Comparison of ENCODE assay signal across 20 cellular contexts in genomic region chr12:26697217-26697616, GRCh38.
"Had no signal": no experiment of that assay in that cellular context is flagged by ENCODE, and none has a peak within 500 bp of the region (broad histone marks: within the 10 kb centered on the region; RNA-seq: fewer than 3 reads in every experiment).

No MANE protein-coding gene starts in this region.

- H3K36me3 ChIP-seq: ovary, thoracic aorta had no signal

- H3K27ac ChIP-seq: heart right ventricle, lower lobe of right lung, ovary, spleen, thoracic aorta, upper lobe of right lung had no signal

- DNase-seq: activated CD4-positive, alpha-beta T cell treated with anti-CD3 and anti-CD28 coated beads for 1 hour; activated CD4-positive, alpha-beta T cell treated with anti-CD3 and anti-CD28 coated beads, Interleukin-2, amount 50 U/mL, for 4 hours; activated gamma-delta T cell; amygdala; heart right ventricle; left colon; lower lobe of right lung; midbrain; ovary; spleen; stimulated activated naive CD8-positive, alpha-beta T cell treated with anti-CD3 and anti-CD28 coated beads, Interleukin-15, amount 100 ng/mL, for 72 hours; upper lobe of right lung had no signal

- H3K9me3 ChIP-seq: heart right ventricle, lower lobe of right lung, ovary, spleen, thoracic aorta, upper lobe of right lung had no signal

- H3K4me1 ChIP-seq: heart right ventricle, lower lobe of right lung, spleen, upper lobe of right lung had no signal

- H3K4me3 Mint-ChIP-seq: neural crest cell; stimulated activated naive CD8-positive, alpha-beta T cell treated with anti-CD3 and anti-CD28 coated beads, Interleukin-15, amount 100 ng/mL, for 72 hours had no signal

- H3K27me3 ChIP-seq: heart right ventricle, ovary, spleen, upper lobe of right lung had no signal

- H3K27me3 Mint-ChIP-seq: stimulated activated naive CD8-positive, alpha-beta T cell treated with anti-CD3 and anti-CD28 coated beads, Interleukin-15, amount 100 ng/mL, for 72 hours had no signal

- FAIRE-seq: colon, frontal cortex, islet of Langerhans had no signal

- H3K4me3 ChIP-seq: heart right ventricle, lower lobe of right lung, ovary, spleen, thoracic aorta, upper lobe of right lung had no signal

- H3K27ac Mint-ChIP-seq: stimulated activated naive CD8-positive, alpha-beta T cell treated with anti-CD3 and anti-CD28 coated beads, Interleukin-15, amount 100 ng/mL, for 72 hours had no signal

- ATAC-seq: activated naive CD4-positive, alpha-beta T cell treated with anti-CD3 and anti-CD28 coated beads, Interleukin-2, amount 50 U/mL, for 72 hours; heart right ventricle; left colon; lower lobe of right lung; sciatic nerve; SK-N-SH treated with all-trans-retinoic acid at 6 μM for 48 hours; stimulated activated naive CD8-positive, alpha-beta T cell treated with anti-CD3 and anti-CD28 coated beads, Interleukin-15, amount 100 ng/mL, for 72 hours; upper lobe of right lung had no signal
